In genomic region chr7:94183289-94183749, GRCh38 we compare ENCODE assay signal across 10 cellular contexts.
DNase-seq lines count a peak whose midpoint lies in the region; ATAC-seq, FAIRE-seq and TF ChIP-seq lines count a peak whose summit lies in the region.
"Had no signal": no experiment of that assay in that cellular context is flagged by ENCODE, and none has a peak within 500 bp of the region (broad histone marks: within the 10 kb centered on the region; RNA-seq: fewer than 3 reads in every experiment).

No MANE protein-coding gene starts in this region.

- in situ Hi-C loops in GM12878 (cut with MboI) (no loop called here), G401 (cut with HindIII; ENCODE audit: low sequenced_read_pairs) (no loop called here)

- dilution Hi-C loops in keratinocyte (cut with MboI; ENCODE audit: extremely low pct_ligation_motif_present, low sequenced_read_pairs), result no loop called here

- CTCF ChIA-PET in GM12878 (lab: Yijun Ruan, JAX), result interaction anchor here (0.6 to 1.9 kb wide), 3 partner anchors 22 to 96 kb away, joined by 3 to 7 read pairs (median 3); no protein-coding TSS in a partner anchor

- H3K27ac ChIP-seq in GM12878 (ENCODE audit: control insufficient read depth, insufficient read depth) (no peak overlapping the region), keratinocyte (ENCODE audit: control insufficient read depth, insufficient read depth, low read length) (peak overlapping the region; percentile 88)

- no peak for TF ChIP-seq EP300 in GM12878 (IDR thresholded peaks at IDR 0.05; ENCODE audit: borderline replicate concordance in 1 of 2, control insufficient read depth in 1 of 2, low read depth in 2 of 2, low read length in 2 of 2)

- H3K27me3 Mint-ChIP-seq in type B pancreatic cell, result no peaks in the 10 kb centered on the region

- H3K27me3 ChIP-seq in GM12878 (replicated peaks in 1 of 2; ENCODE audit: control insufficient read depth in 2 of 2, insufficient read depth in 2 of 2, low read length in 1 of 2) (no peaks in the 10 kb centered on the region), keratinocyte (ENCODE audit: control insufficient read depth, extremely low read depth, insufficient read depth, low read length) (no peaks in the 10 kb centered on the region)

- H3K4me1 ChIP-seq in GM12878 (ENCODE audit: control insufficient read depth, insufficient read depth, low read length) (peaks cover 2% of the 10 kb centered on the region), keratinocyte (ENCODE audit: control insufficient read depth, extremely low read depth, insufficient read depth, low read length) (peaks cover 28% of the 10 kb centered on the region)

- TF ChIP-seq CTCF in GM12878 (IDR thresholded peaks at IDR 0.05 in 2 of 3, conservative IDR thresholded peaks at IDR 0.05 in 1 of 3; ENCODE audit: control insufficient read depth in 2 of 3, extremely low read depth in 1 of 3, insufficient read depth in 1 of 3, low read depth in 3 of 3, low read length in 3 of 3), result no peak
- peak in 1 of 3 experiments; percentile 9 for TF ChIP-seq CTCF in keratinocyte (optimal IDR thresholded peaks at IDR 0.05 in 1 of 3, IDR thresholded peaks at IDR 0.05 in 1 of 3, conservative IDR thresholded peaks at IDR 0.05 in 1 of 3; ENCODE audit: extremely low read depth in 1 of 3, insufficient read depth in 2 of 3, low read length in 3 of 3)
- no peak for TF ChIP-seq CTCF in type B pancreatic cell (conservative IDR thresholded peaks at IDR 0.05)

- intact Hi-C loops in GM12878 (cut with micrococcal nuclease; ENCODE audit: unreplicated experiment), result no loop called here

- no peaks in the 10 kb centered on the region for H3K36me3 ChIP-seq in GM12878 (ENCODE audit: control insufficient read depth in 2 of 2, insufficient read depth in 2 of 2, low read length in 1 of 2)
- H3K36me3 ChIP-seq in keratinocyte (ENCODE audit: control insufficient read depth in 2 of 2, extremely low read depth in 1 of 2, insufficient read depth in 2 of 2, low read length in 2 of 2), result peaks cover 0 to 4% of the 10 kb centered on the region in 2 experiments

- DNase-seq in HT1080 (ENCODE audit: low read depth) (peak; percentile 99), GM12878 (ENCODE audit: low read depth, low spot score) (no peak), keratinocyte (ENCODE audit: low read depth, low spot score) (peak; percentile 73), type B pancreatic cell (ENCODE audit: extremely low spot score, unreplicated experiment) (no peak), cortex of kidney (lab: John Stamatoyannopoulos, UW) (no peak), G401 (ENCODE audit: low spot score) (no peak)
- DNase-seq in stimulated activated naive CD4-positive, alpha-beta T cell treated with Interleukin-2 at 50 U/mL for 16 hours (lab: John Stamatoyannopoulos, UW), result no peak
- DNase-seq: activated CD8-positive, alpha-beta T cell treated with anti-CD3 and anti-CD28 coated beads for 36 hours; naive B cell had no signal

- H3K9ac ChIP-seq in GM12878 (ENCODE audit: control insufficient read depth, insufficient read depth, low read length) (no peak overlapping the region), keratinocyte (ENCODE audit: control insufficient read depth, extremely low read depth, insufficient read depth, low read length) (peak overlapping the region; percentile 50)

- ATAC-seq in GM12878 (peak; percentile 72), HG03025 (IDR thresholded peaks at IDR 0.05; ENCODE audit: low FRiP score, unreplicated experiment) (no peak)
- ATAC-seq: activated CD8-positive, alpha-beta T cell treated with anti-CD3 and anti-CD28 coated beads for 36 hours had no signal

- H4K20me1 ChIP-seq in GM12878 (ENCODE audit: control insufficient read depth, insufficient read depth), result no peaks in the 10 kb centered on the region
- H4K20me1 ChIP-seq in keratinocyte (ENCODE audit: control insufficient read depth, extremely low read depth, insufficient read depth, low read length), result no peaks in the 10 kb centered on the region

- TF ChIP-seq RAD21 in GM12878 (IDR thresholded peaks at IDR 0.05; ENCODE audit: insufficient read depth, low read depth, low read length), result no peak

- H3K36me3 Mint-ChIP-seq in type B pancreatic cell, result no peaks in the 10 kb centered on the region
- H3K36me3 Mint-ChIP-seq: naive B cell had no signal

- SMC1A ChIA-PET in GM12878 (lab: Charles Lee; ENCODE audit: uncharacterized antibody, unreplicated experiment), result interaction anchor here (1.0 kb wide), 1 partner anchor 27 kb away, joined by 5 read pairs; no protein-coding TSS in a partner anchor

- RAD21 ChIA-PET in GM12878 (lab: Charles Lee; ENCODE audit: unreplicated experiment), result interaction anchor here (1.1 to 1.3 kb wide), 2 partner anchors 12 to 50 kb away, joined by 4 read pairs; no protein-coding TSS in a partner anchor

- no peaks in the 10 kb centered on the region for H3K79me2 ChIP-seq in GM12878 (ENCODE audit: control insufficient read depth, insufficient read depth, low read length)
- H3K79me2 ChIP-seq in keratinocyte (ENCODE audit: control insufficient read depth, insufficient read depth, low read length), result no peaks in the 10 kb centered on the region

- peak overlapping the region; percentile 89 for H3K27ac Mint-ChIP-seq in type B pancreatic cell
- H3K27ac Mint-ChIP-seq: activated CD8-positive, alpha-beta T cell treated with anti-CD3 and anti-CD28 coated beads for 36 hours; naive B cell had no signal

- H2AFZ ChIP-seq in GM12878 (ENCODE audit: control insufficient read depth, low read depth, low read length), result no peak overlapping the region
- peak overlapping the region; percentile 80 for H2AFZ ChIP-seq in keratinocyte (ENCODE audit: control insufficient read depth, low read length)

- no peak overlapping the region for H3K4me2 ChIP-seq in GM12878 (ENCODE audit: control insufficient read depth, insufficient read depth)
- H3K4me2 ChIP-seq in keratinocyte (ENCODE audit: control insufficient read depth, extremely low read depth, insufficient read depth, low read depth, low read length), result peak overlapping the region; percentile 76

- H3K4me3 ChIP-seq in GM12878 (no peak overlapping the region), keratinocyte (ENCODE audit: control insufficient read depth in 2 of 3, extremely low read depth in 1 of 3, insufficient read depth in 2 of 3, low read depth in 1 of 3, low read length in 3 of 3) (peak overlapping the region in 2 of 3 experiments; percentile 35 to 56)

- no peaks in the 10 kb centered on the region for H3K9me1 ChIP-seq in keratinocyte (ENCODE audit: control insufficient read depth, extremely low read depth, insufficient read depth, low read length)

- no peaks in the 10 kb centered on the region for H3K9me3 Mint-ChIP-seq in type B pancreatic cell
- H3K9me3 Mint-ChIP-seq: activated CD8-positive, alpha-beta T cell treated with anti-CD3 and anti-CD28 coated beads for 36 hours; naive B cell had no signal

- no TSS peak for BruUV-seq in GM12878 (replicated peaks; lab: Mats Ljungman, UMichigan)

- POLR2A ChIA-PET in GM12878 (lab: Charles Lee), result no interaction called here

- no peak for TF ChIP-seq POLR2A in GM12878 (IDR thresholded peaks at IDR 0.05; ENCODE audit: low read depth, low read length)

- peaks cover 6% of the 10 kb centered on the region for H3K4me1 Mint-ChIP-seq in type B pancreatic cell (ENCODE audit: unreplicated experiment)

- peak overlapping the region; percentile 14 for H3K4me3 Mint-ChIP-seq in type B pancreatic cell
- H3K4me3 Mint-ChIP-seq: activated CD8-positive, alpha-beta T cell treated with anti-CD3 and anti-CD28 coated beads for 36 hours; naive B cell had no signal

- H3K9me3 ChIP-seq in GM12878 (replicated peaks; ENCODE audit: control insufficient read depth, insufficient read depth, low read length), result no peaks in the 10 kb centered on the region; the same call in 2 of the 3 replicates
- peaks cover 2% of the 10 kb centered on the region for H3K9me3 ChIP-seq in keratinocyte (ENCODE audit: control insufficient read depth, low read depth, low read length)

- WGBS in GM12878 (ENCODE audit: insufficient coverage, insufficient replicate concordance, low lambda C conversion rate, missing lambda C conversion rate), result 35% methylated on average over 2 of the region's 2 CpGs

- FAIRE-seq in GM12878 (lab: Jason Lieb, UNC) (no peak), keratinocyte (lab: Jason Lieb, UNC) (peak; percentile 65)

TF ChIP-seq in GM12878, 131 proteins besides CTCF, POLR2A, EP300 and RAD21 (continues in another document):
- TF ChIP-seq ZBTB40 (IDR thresholded peaks at IDR 0.05; ENCODE audit: borderline replicate concordance) (peak; percentile 94), NR2C1 (IDR thresholded peaks at IDR 0.05) (0 out of 2 replicates have a peak, but pooled peaks have one; percentile 7), HCFC1 (IDR thresholded peaks at IDR 0.05; ENCODE audit: low read length) (no peak)

Comparison
In these comparisons a context has a peak if more than half of its experiments do, and no peak if none do; other contexts are left out.
1. DNase-seq: peak in HT1080 (single experiment) and keratinocyte (single experiment); none in GM12878 (single experiment), type B pancreatic cell (single experiment), cortex of kidney (single experiment), stimulated activated naive CD4-positive, alpha-beta T cell treated with Interleukin-2 at 50 U/mL for 16 hours (single experiment) and G401 (single experiment).